In genomic region chr18:75173125-75173432, GRCh38 we compare ENCODE assay signal across 9 cellular contexts. TPM values are rescaled to one million over a fixed set of nuclear protein-coding genes. Genes with fewer than 3 reads are reported as not detected.
DNase-seq lines count a peak whose midpoint lies in the region; ATAC-seq and TF ChIP-seq lines count a peak whose summit lies in the region.
"Had no signal": no experiment of that assay in that cellular context is flagged by ENCODE, and none has a peak within 500 bp of the region (broad histone marks: within the 10 kb centered on the region; RNA-seq: fewer than 3 reads in every experiment).

No MANE protein-coding gene starts in this region.

- CTCF ChIA-PET in activated CD8-positive, alpha-beta T cell treated with anti-CD3 and anti-CD28 coated beads, Interleukin-2, amount 10 ng/mL, durations not matched to agents 7 days and 5 days (lab: Charles Lee): no interaction called here

- H3K4me3 ChIP-seq in left lung (no peak overlapping the region), heart left ventricle (no peak overlapping the region)

- intact Hi-C loops in left lung (cut with DNase I): no loop called here
- intact Hi-C loops in heart left ventricle (cut with DNase I): loop anchor here in 7 of 10 donors (2.0 to 10.0 kb wide), 5 partner anchors 32 to 304 kb away; partner anchors contain the start of gene PTGR3 (in 3 of the 7)

- POLR2A ChIA-PET in activated CD8-positive, alpha-beta T cell treated with anti-CD3 and anti-CD28 coated beads, Interleukin-2, amount 10 ng/mL, durations not matched to agents 7 days and 5 days (lab: Charles Lee): no interaction called here

- H3K9me3 ChIP-seq in left lung: no peaks in the 10 kb centered on the region
- no peaks in the 10 kb centered on the region for H3K9me3 ChIP-seq in heart left ventricle

- 51 to 61% (median 54%) methylated on average over 5 of the region's 5 CpGs for WGBS in heart left ventricle, 4 donors

- H3K4me1 ChIP-seq in left lung: no peaks in the 10 kb centered on the region
- H3K4me1 ChIP-seq in heart left ventricle: peaks cover 0 to 21% (median 7%) of the 10 kb centered on the region in 12 donors

- ATAC-seq in GM18909 (IDR thresholded peaks at IDR 0.05; ENCODE audit: poor library complexity, unreplicated experiment) (peak; percentile 100), HG02852 (IDR thresholded peaks at IDR 0.05; ENCODE audit: unreplicated experiment) (peak; percentile 100), left lung (peak; percentile 27), heart left ventricle (no peak)
- ATAC-seq in activated CD8-positive, alpha-beta T cell treated with anti-CD3 and anti-CD28 coated beads, Interleukin-2, amount 10 ng/mL, durations not matched to agents 7 days and 5 days: no peak

- peaks cover 0 to 3% of the 10 kb centered on the region in 2 donors for H3K27me3 ChIP-seq in left lung
- no peaks in the 10 kb centered on the region for H3K27me3 ChIP-seq in heart left ventricle

- H3K36me3 Mint-ChIP-seq in activated CD8-positive, alpha-beta T cell treated with anti-CD3 and anti-CD28 coated beads, Interleukin-2, amount 10 ng/mL, durations not matched to agents 7 days and 5 days (ENCODE audit: low read depth): no peaks in the 10 kb centered on the region

- no peak overlapping the region for H3K4me3 Mint-ChIP-seq in activated CD8-positive, alpha-beta T cell treated with anti-CD3 and anti-CD28 coated beads, Interleukin-2, amount 10 ng/mL, durations not matched to agents 7 days and 5 days
- H3K4me3 Mint-ChIP-seq: stimulated activated naive CD8-positive, alpha-beta T cell treated with anti-CD3 and anti-CD28 coated beads, Interleukin-15, Interleukin-2, amounts not matched to agents 100 ng/mL and 50 ng/mL, for 24 hours had no signal

- H3K36me3 ChIP-seq in left lung: no peaks in the 10 kb centered on the region
- H3K36me3 ChIP-seq in heart left ventricle: no peaks in the 10 kb centered on the region

- H3K9me3 Mint-ChIP-seq in activated CD8-positive, alpha-beta T cell treated with anti-CD3 and anti-CD28 coated beads, Interleukin-2, amount 10 ng/mL, durations not matched to agents 7 days and 5 days (ENCODE audit: insufficient read depth): no peaks in the 10 kb centered on the region
- H3K9me3 Mint-ChIP-seq: stimulated activated naive CD8-positive, alpha-beta T cell treated with anti-CD3 and anti-CD28 coated beads, Interleukin-15, Interleukin-2, amounts not matched to agents 100 ng/mL and 50 ng/mL, for 24 hours had no signal

- peaks cover 3% of the 10 kb centered on the region for H3K4me1 Mint-ChIP-seq in activated CD8-positive, alpha-beta T cell treated with anti-CD3 and anti-CD28 coated beads, Interleukin-2, amount 10 ng/mL, durations not matched to agents 7 days and 5 days (ENCODE audit: low read depth)

- DNase-seq in NOMO-1 (lab: John Stamatoyannopoulos, UW; ENCODE audit: unreplicated experiment in 2 of 2): peak; percentile 62 to 86
- DNase-seq in left lung: no peak
- no peak for DNase-seq in NCI-H510A (lab: John Stamatoyannopoulos, UW)
- DNase-seq in heart left ventricle: no peak
- no peak for DNase-seq in DMS53 (lab: John Stamatoyannopoulos, UW)
- no peak for DNase-seq in activated CD8-positive, alpha-beta T cell treated with anti-CD3 and anti-CD28 coated beads, Interleukin-2, amount 10 ng/mL, durations not matched to agents 7 days and 5 days

- TF ChIP-seq POLR2A in heart left ventricle (IDR thresholded peaks at IDR 0.05): no peak

- no peak overlapping the region for H3K27ac Mint-ChIP-seq in activated CD8-positive, alpha-beta T cell treated with anti-CD3 and anti-CD28 coated beads, Interleukin-2, amount 10 ng/mL, durations not matched to agents 7 days and 5 days
- H3K27ac Mint-ChIP-seq: stimulated activated naive CD8-positive, alpha-beta T cell treated with anti-CD3 and anti-CD28 coated beads, Interleukin-15, Interleukin-2, amounts not matched to agents 100 ng/mL and 50 ng/mL, for 24 hours had no signal

- TF ChIP-seq CTCF in left lung (IDR thresholded peaks at IDR 0.05): no peak
- TF ChIP-seq CTCF in heart left ventricle (IDR thresholded peaks at IDR 0.05): peak in 6 of 12 donors; percentile 10 to 30 (median 22)

- H3K27ac ChIP-seq in left lung (no peak overlapping the region), heart left ventricle (no peak overlapping the region)

- H3K27me3 Mint-ChIP-seq in activated CD8-positive, alpha-beta T cell treated with anti-CD3 and anti-CD28 coated beads, Interleukin-2, amount 10 ng/mL, durations not matched to agents 7 days and 5 days (ENCODE audit: low read depth): no peaks in the 10 kb centered on the region
- H3K27me3 Mint-ChIP-seq: stimulated activated naive CD8-positive, alpha-beta T cell treated with anti-CD3 and anti-CD28 coated beads, Interleukin-15, Interleukin-2, amounts not matched to agents 100 ng/mL and 50 ng/mL, for 24 hours had no signal

RNA-seq across cellular contexts. Expression of gene PTGR3, which starts 35.9 kb away (rescaled TPM):
- total RNA-seq in left lung: 10 to 100 TPM; 25.7 to 30.4 TPM
- 10 to 100 TPM; 35.3 to 58.2 (median 49.4) TPM for total RNA-seq in heart left ventricle
- 10 to 100 TPM; 13.6 to 33.4 TPM for polyA plus RNA-seq in heart left ventricle
- total RNA-seq in activated CD8-positive, alpha-beta T cell treated with anti-CD3 and anti-CD28 coated beads, Interleukin-2, amount 10 ng/mL, durations not matched to agents 7 days and 5 days: 10 to 100 TPM; 21.8 to 21.9 TPM

RNA-seq across cellular contexts. Expression of gene TSHZ1, which starts 37.5 kb away (rescaled TPM):
- total RNA-seq in left lung (10 to 100 TPM; 13.3 to 20.2 TPM), heart left ventricle (10 to 100 TPM; 14.7 to 27.9 (median 19.5) TPM)
- 1 to 10 TPM; 7.5 to 8.8 TPM for polyA plus RNA-seq in heart left ventricle
- 10 to 100 TPM; 16.7 to 16.8 TPM for total RNA-seq in activated CD8-positive, alpha-beta T cell treated with anti-CD3 and anti-CD28 coated beads, Interleukin-2, amount 10 ng/mL, durations not matched to agents 7 days and 5 days

Comparison
In these comparisons a context has a peak if more than half of its experiments do, and no peak if none do; other contexts are left out.
1. ATAC-seq: peak in GM18909 (single experiment), HG02852 (single experiment) and left lung (single experiment); none in heart left ventricle (0 of 4) and activated CD8-positive, alpha-beta T cell treated with anti-CD3 and anti-CD28 coated beads, Interleukin-2, amount 10 ng/mL, durations not matched to agents 7 days and 5 days (single experiment).
2. DNase-seq: peak in NOMO-1 (2 of 2); none in left lung (0 of 2), NCI-H510A (single experiment), heart left ventricle (0 of 5), DMS53 (single experiment) and activated CD8-positive, alpha-beta T cell treated with anti-CD3 and anti-CD28 coated beads, Interleukin-2, amount 10 ng/mL, durations not matched to agents 7 days and 5 days (single experiment).
3. intact Hi-C loops: an anchor here in heart left ventricle (2.0 to 10.0 kb wide); none called in left lung.